ENCODE assay signal across 9 cellular contexts in the genomic region with DNA sequence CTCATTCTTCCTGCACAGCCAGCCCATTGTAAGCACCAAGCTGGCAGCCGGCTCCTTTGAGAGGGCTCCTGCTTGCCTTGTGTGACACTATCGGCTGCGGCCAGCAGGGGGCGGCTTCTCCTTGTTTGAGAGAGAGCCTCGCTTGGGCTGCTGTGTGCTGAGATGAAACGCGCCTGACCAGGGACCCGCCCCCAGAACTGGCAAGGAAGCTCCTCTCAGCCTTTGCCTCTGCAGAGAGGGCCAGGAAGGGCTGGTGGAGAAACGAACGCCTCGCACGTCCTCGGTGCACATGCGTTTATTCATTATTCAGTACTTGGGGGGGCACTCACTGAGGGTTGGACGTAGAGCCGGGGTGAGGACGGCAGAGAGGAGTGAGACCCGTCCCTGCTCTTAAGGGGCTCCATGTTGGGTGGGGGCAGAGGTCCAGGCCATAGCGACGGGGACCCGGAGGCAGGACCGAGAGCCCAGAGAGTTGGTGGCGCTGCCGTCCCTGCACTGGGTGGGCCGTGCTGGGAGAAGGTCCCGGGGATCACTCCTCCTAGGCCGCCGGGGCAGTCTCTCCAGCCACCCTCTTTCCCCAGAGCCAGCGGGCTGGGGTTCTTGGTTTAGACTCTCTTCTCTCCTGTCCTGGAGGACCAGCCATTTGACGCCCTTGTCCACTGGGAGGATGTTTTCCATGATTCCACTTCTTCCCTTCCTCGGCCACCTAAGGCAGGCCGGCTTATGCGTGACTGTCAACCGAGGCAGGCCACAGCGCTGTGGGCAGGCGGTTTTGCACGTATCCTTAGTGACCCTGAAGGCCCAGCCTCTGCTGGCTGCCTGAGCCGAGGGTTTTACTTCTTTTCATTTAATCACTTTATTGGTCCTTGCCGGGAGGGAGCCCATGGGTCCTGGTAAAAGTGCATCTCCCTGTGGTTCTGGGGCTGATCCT.
DNase-seq lines count a peak whose midpoint lies in the region; ATAC-seq and TF ChIP-seq lines count a peak whose summit lies in the region.
"Had no signal": no experiment of that assay in that cellular context is flagged by ENCODE, and none has a peak within 500 bp of the region (broad histone marks: within the 10 kb centered on the region; RNA-seq: fewer than 3 reads in every experiment).

No MANE protein-coding gene starts in this region.

- no peaks in the 10 kb centered on the region for H3K36me3 Mint-ChIP-seq in GM23338 (ENCODE audit: low read depth)
- H3K36me3 Mint-ChIP-seq in neural progenitor cell, result no peaks in the 10 kb centered on the region

- H3K9me3 ChIP-seq in RWPE2 (ENCODE audit: severe bottlenecking) (no peaks in the 10 kb centered on the region), neural progenitor cell (ENCODE audit: low read depth) (no peaks in the 10 kb centered on the region), stomach smooth muscle (ENCODE audit: control insufficient read depth in 2 of 2, low read length in 2 of 2) (no peaks in the 10 kb centered on the region)

- no peak overlapping the region for H3K9ac ChIP-seq in neural progenitor cell
- no peak overlapping the region for H3K9ac ChIP-seq in stomach smooth muscle (ENCODE audit: low read length in 2 of 2)

- H3K27me3 Mint-ChIP-seq in GM23338 (ENCODE audit: insufficient read depth, low read depth, poor library complexity) (peaks cover 5% of the 10 kb centered on the region), neural progenitor cell (ENCODE audit: insufficient read depth, low read depth) (peaks cover 11% of the 10 kb centered on the region)

- ATAC-seq in GM23338, result peak; percentile 98
- ATAC-seq in RWPE2 (ENCODE audit: low read depth), result peak; percentile 97

- H3K4me1 Mint-ChIP-seq in GM23338 (peaks cover 3% of the 10 kb centered on the region; the same call in 2 of the 3 replicates), neural progenitor cell (peaks cover 36% of the 10 kb centered on the region)

- no peaks in the 10 kb centered on the region for H3K9me2 ChIP-seq in GM23338 (ENCODE audit: insufficient read depth)

- no peaks in the 10 kb centered on the region for H3K36me3 ChIP-seq in GM23338 (ENCODE audit: insufficient read depth)
- no peaks in the 10 kb centered on the region for H3K36me3 ChIP-seq in RWPE2 (ENCODE audit: low read depth)
- no peaks in the 10 kb centered on the region for H3K36me3 ChIP-seq in neural progenitor cell
- H3K36me3 ChIP-seq in stomach smooth muscle (ENCODE audit: control insufficient read depth in 2 of 2, insufficient read depth in 2 of 2, low read length in 2 of 2), result no peaks in the 10 kb centered on the region

- H3K4me3 ChIP-seq in GM23338, result no peak overlapping the region
- no peak overlapping the region for H3K4me3 ChIP-seq in RWPE2 (ENCODE audit: severe bottlenecking)
- no peak overlapping the region for H3K4me3 ChIP-seq in fibroblast of pulmonary artery (replicated peaks; ENCODE audit: low read depth, low read length)
- no peak overlapping the region for H3K4me3 ChIP-seq in neural progenitor cell
- H3K4me3 ChIP-seq in stomach smooth muscle (ENCODE audit: low read length in 2 of 2), result peak overlapping the region; percentile 41 to 60
- H3K4me3 ChIP-seq: skin epidermis had no signal

- no peak overlapping the region for H3K4me2 ChIP-seq in GM23338
- no peak overlapping the region for H3K4me2 ChIP-seq in neural progenitor cell

- TF ChIP-seq CTCF in GM23338 (conservative IDR thresholded peaks at IDR 0.05; ENCODE audit: low read depth in 2 of 2) (peak; percentile 89 to 92), RWPE2 (IDR thresholded peaks at IDR 0.05; ENCODE audit: poor library complexity, severe bottlenecking) (peak; percentile 89), fibroblast of pulmonary artery (IDR thresholded peaks at IDR 0.05; ENCODE audit: low read length, missing control alignments) (peak; percentile 89), neural progenitor cell (IDR thresholded peaks at IDR 0.05) (peak; percentile 91)

- no peak overlapping the region for H3K4me3 Mint-ChIP-seq in GM23338
- peak overlapping the region; percentile 27 for H3K4me3 Mint-ChIP-seq in neural progenitor cell

- H3F3A ChIP-seq in GM23338 (replicated peaks; ENCODE audit: low read depth) (no peaks in the 10 kb centered on the region), neural progenitor cell (ENCODE audit: low read depth) (no peaks in the 10 kb centered on the region)

- H3K79me2 ChIP-seq in GM23338 (replicated peaks; ENCODE audit: insufficient read depth) (no peaks in the 10 kb centered on the region), neural progenitor cell (ENCODE audit: low read depth) (no peaks in the 10 kb centered on the region)

- no peaks in the 10 kb centered on the region for H3K9me3 Mint-ChIP-seq in GM23338
- H3K9me3 Mint-ChIP-seq in neural progenitor cell, result no peaks in the 10 kb centered on the region

- H3K27ac ChIP-seq in GM23338 (ENCODE audit: low read depth), result no peak overlapping the region
- H3K27ac ChIP-seq in RWPE2 (ENCODE audit: poor library complexity, severe bottlenecking), result no peak overlapping the region
- H3K27ac ChIP-seq in neural progenitor cell, result no peak overlapping the region
- H3K27ac ChIP-seq in stomach smooth muscle (ENCODE audit: low read length), result no peak overlapping the region

- DNase-seq in EH (ENCODE audit: low read depth) (peak; percentile 93), GM23338 (ENCODE audit: low spot score) (peak; percentile 98), LoVo (ENCODE audit: low spot score) (peak; percentile 82), RWPE2 (ENCODE audit: low spot score) (peak; percentile 88), fibroblast of pulmonary artery (ENCODE audit: low read depth) (peak; percentile 94), neural progenitor cell (ENCODE audit: low spot score) (peak; percentile 96)
- DNase-seq in activated T-helper 1 cell treated with anti-CD3 and anti-CD28 coated beads, Interleukin-2, amount 50 U/mL, for 16 hours (ENCODE audit: low read depth in 1 of 2, low spot score in 1 of 2), result peak; percentile 89 to 99

- H2AFZ ChIP-seq in GM23338 (peak overlapping the region; percentile 77; the same call in 1 of the 2 replicates), neural progenitor cell (replicated peaks) (peak overlapping the region; percentile 94)

- H3K27ac Mint-ChIP-seq in GM23338, result no peak overlapping the region
- H3K27ac Mint-ChIP-seq in neural progenitor cell, result peak overlapping the region; percentile 91

- H3K27me3 ChIP-seq in GM23338 (ENCODE audit: insufficient read depth) (no peaks in the 10 kb centered on the region), RWPE2 (ENCODE audit: insufficient read depth, poor library complexity, severe bottlenecking) (no peaks in the 10 kb centered on the region), neural progenitor cell (no peaks in the 10 kb centered on the region), stomach smooth muscle (ENCODE audit: control insufficient read depth in 1 of 2, insufficient read depth in 2 of 2, low read length in 2 of 2) (no peaks in the 10 kb centered on the region)

- no peaks in the 10 kb centered on the region for H4K20me1 ChIP-seq in GM23338 (replicated peaks; ENCODE audit: insufficient read depth)
- no peaks in the 10 kb centered on the region for H4K20me1 ChIP-seq in neural progenitor cell (ENCODE audit: low read depth)

- H3K4me1 ChIP-seq in GM23338 (ENCODE audit: insufficient read depth) (no peaks in the 10 kb centered on the region), RWPE2 (ENCODE audit: insufficient read depth, poor library complexity, severe bottlenecking) (no peaks in the 10 kb centered on the region), neural progenitor cell (no peaks in the 10 kb centered on the region), stomach smooth muscle (ENCODE audit: control insufficient read depth, insufficient read depth, low read length) (peaks cover 12% of the 10 kb centered on the region)

TF ChIP-seq in GM23338, 12 proteins besides CTCF, POLR2A, EP300 and RAD21 (continues in another document):
- TF ChIP-seq STAT1 (IDR thresholded peaks at IDR 0.05; ENCODE audit: unreplicated experiment), result no peak

Comparison
In these comparisons a context has a peak if more than half of its experiments do, and no peak if none do; other contexts are left out.
1. H3K4me3 ChIP-seq: peak in stomach smooth muscle (2 of 2); none in GM23338 (single experiment), RWPE2 (single experiment), fibroblast of pulmonary artery (single experiment) and neural progenitor cell (single experiment).
2. Peak in every context shown above with its lines, with median percentiles within 50 percentile points of each other: DNase-seq and CTCF ChIP-seq.